Comparison of ENCODE assay signal across 15 cellular contexts in the genomic region with DNA sequence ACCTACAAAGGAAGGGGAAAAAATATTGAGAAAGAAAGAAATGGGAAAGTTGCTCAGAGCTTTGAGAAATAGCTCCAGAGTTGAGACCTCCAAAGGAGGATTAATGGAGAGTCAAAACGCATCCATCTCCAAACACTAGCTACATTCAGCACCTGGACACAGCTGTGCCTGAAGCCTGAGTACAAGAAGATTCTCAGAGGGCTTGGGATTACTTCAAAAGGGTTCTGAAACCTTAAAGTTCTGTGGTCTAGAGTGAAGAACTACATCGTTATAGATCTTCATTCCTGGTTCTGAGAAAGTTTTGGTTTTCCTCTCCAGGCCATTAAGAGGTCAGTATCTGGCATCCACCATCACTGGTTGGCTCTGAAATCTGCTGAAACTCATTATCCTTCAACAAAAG.
"Had no signal": no experiment of that assay in that cellular context is flagged by ENCODE, and none has a peak within 500 bp of the region (broad histone marks: within the 10 kb centered on the region; RNA-seq: fewer than 3 reads in every experiment).

No MANE protein-coding gene starts in this region.

- H3K36me3 Mint-ChIP-seq: naive thymus-derived CD8-positive, alpha-beta T cell had no signal

- H3K4me3 ChIP-seq: colonic mucosa, dorsolateral prefrontal cortex, heart left ventricle, psoas muscle, tibial artery, upper lobe of left lung, uterus had no signal

- DNase-seq: colonic mucosa; dorsolateral prefrontal cortex; effector CD8-positive, alpha-beta T cell; foreskin melanocyte; heart left ventricle; hippocampal formation; naive thymus-derived CD8-positive, alpha-beta T cell; psoas muscle; small intestine; stimulated activated CD4-positive, alpha-beta T cell treated with anti-CD3 and anti-CD28 coated beads, Interleukin-2, amount 100 ng/mL, for 48 hours; tibial artery; upper lobe of left lung; uterus had no signal

- H3K4me3 Mint-ChIP-seq: naive thymus-derived CD8-positive, alpha-beta T cell; stimulated activated naive CD8-positive, alpha-beta T cell treated with anti-CD3 and anti-CD28 coated beads, Interleukin-15, Interleukin-2, amounts not matched to agents 100 ng/mL and 50 ng/mL, for 24 hours had no signal

- H3K27ac Mint-ChIP-seq: stimulated activated naive CD8-positive, alpha-beta T cell treated with anti-CD3 and anti-CD28 coated beads, Interleukin-15, Interleukin-2, amounts not matched to agents 100 ng/mL and 50 ng/mL, for 24 hours had no signal

- H3K9me3 Mint-ChIP-seq: naive thymus-derived CD8-positive, alpha-beta T cell; stimulated activated naive CD8-positive, alpha-beta T cell treated with anti-CD3 and anti-CD28 coated beads, Interleukin-15, Interleukin-2, amounts not matched to agents 100 ng/mL and 50 ng/mL, for 24 hours had no signal

- H3K4me1 ChIP-seq: psoas muscle, uterus had no signal

- H3K27ac ChIP-seq: colonic mucosa, heart left ventricle, psoas muscle, tibial artery, upper lobe of left lung, uterus had no signal

- H3K27me3 ChIP-seq: colonic mucosa, dorsolateral prefrontal cortex, heart left ventricle, neutrophil, tibial artery, upper lobe of left lung, uterus had no signal

- ATAC-seq: heart left ventricle; naive thymus-derived CD8-positive, alpha-beta T cell; psoas muscle had no signal
